In the genomic region with DNA sequence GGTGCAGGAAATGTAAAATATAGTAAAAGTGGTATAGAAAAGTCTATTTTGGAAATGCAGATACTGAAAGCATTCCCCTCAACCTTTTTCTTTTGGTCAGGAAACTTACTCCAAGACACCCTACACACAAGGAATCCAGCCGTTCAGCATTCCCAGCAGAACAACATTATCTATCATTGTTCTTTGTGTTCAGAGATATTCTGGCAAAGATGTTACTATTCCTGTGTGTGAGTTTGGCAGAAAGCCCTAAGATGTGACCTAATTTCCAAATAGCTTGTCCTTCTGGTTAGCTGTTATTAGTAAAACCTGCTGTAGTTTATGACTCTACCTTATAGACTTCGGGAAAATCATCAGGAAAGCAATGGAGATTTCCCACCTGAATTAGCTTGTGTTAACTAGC, we compare ENCODE assay signal across 13 cellular contexts.
A peak's percentile ranks its signal among the peaks of the same experiment; 100 is the strongest.
DNase-seq lines count a peak whose midpoint lies in the region; ATAC-seq and TF ChIP-seq lines count a peak whose summit lies in the region.
"Had no signal": no experiment of that assay in that cellular context is flagged by ENCODE, and none has a peak within 500 bp of the region (broad histone marks: within the 10 kb centered on the region; RNA-seq: fewer than 3 reads in every experiment).

No MANE protein-coding gene starts in this region.

- H3K4me3 Mint-ChIP-seq in CD4-positive, CD25-positive, alpha-beta regulatory T cell, result peak overlapping the region in 1 of 4 donors; percentile 4

- H3K79me2 ChIP-seq in fibroblast of lung (ENCODE audit: control insufficient read depth, insufficient read depth, low read length), result no peaks in the 10 kb centered on the region

- H3K4me1 Mint-ChIP-seq in CD4-positive, CD25-positive, alpha-beta regulatory T cell, result peaks cover 11 to 69% (median 39%) of the 10 kb centered on the region in 4 donors

- H3K27ac ChIP-seq in CD4-positive, CD25-positive, alpha-beta regulatory T cell (ENCODE audit: insufficient read depth, low read length, poor library complexity, severe bottlenecking), result no peak overlapping the region
- H3K27ac ChIP-seq in RWPE2 (ENCODE audit: poor library complexity, severe bottlenecking) (no peak overlapping the region), fibroblast of lung (ENCODE audit: insufficient read depth, low read length) (no peak overlapping the region), muscle layer of duodenum (ENCODE audit: low read length) (peak overlapping the region; percentile 12)
- H3K27ac ChIP-seq: BLaER1, body of pancreas had no signal

- H3K36me3 ChIP-seq in CD4-positive, CD25-positive, alpha-beta regulatory T cell (ENCODE audit: control insufficient read depth, insufficient read depth, low read length), result no peaks in the 10 kb centered on the region
- H3K36me3 ChIP-seq in RWPE2 (ENCODE audit: low read depth), result no peaks in the 10 kb centered on the region
- no peaks in the 10 kb centered on the region for H3K36me3 ChIP-seq in fibroblast of lung (ENCODE audit: control insufficient read depth, insufficient read depth, low read length)
- H3K36me3 ChIP-seq in muscle layer of duodenum (ENCODE audit: control insufficient read depth in 1 of 2, insufficient read depth in 2 of 2, low read length in 2 of 2), result no peaks in the 10 kb centered on the region
- H3K36me3 ChIP-seq: BLaER1 had no signal

- no peak overlapping the region for H3K4me3 ChIP-seq in CD4-positive, CD25-positive, alpha-beta regulatory T cell (ENCODE audit: low read depth, low read length)
- H3K4me3 ChIP-seq in RWPE2 (ENCODE audit: severe bottlenecking) (no peak overlapping the region), fibroblast of lung (replicated peaks in 1 of 4; ENCODE audit: control extremely low read depth in 1 of 4, insufficient read depth in 1 of 4, low read depth in 3 of 4, low read length in 4 of 4) (no peak overlapping the region), muscle layer of duodenum (ENCODE audit: low read depth in 1 of 2, low read length in 2 of 2) (no peak overlapping the region)
- H3K4me3 ChIP-seq: BLaER1, body of pancreas had no signal

- H3K27me3 Mint-ChIP-seq in CD4-positive, CD25-positive, alpha-beta regulatory T cell, result no peaks in the 10 kb centered on the region

- H3K9me3 ChIP-seq in CD4-positive, CD25-positive, alpha-beta regulatory T cell (ENCODE audit: control insufficient read depth in 2 of 2, low read length in 2 of 2), result no peaks in the 10 kb centered on the region
- H3K9me3 ChIP-seq in RWPE2 (ENCODE audit: severe bottlenecking) (no peaks in the 10 kb centered on the region), fibroblast of lung (ENCODE audit: control insufficient read depth, insufficient read depth, low read depth, low read length) (no peaks in the 10 kb centered on the region), muscle layer of duodenum (ENCODE audit: control insufficient read depth in 1 of 2, low read length in 2 of 2) (no peaks in the 10 kb centered on the region)
- H3K9me3 ChIP-seq: BLaER1, body of pancreas had no signal

- H3K9me3 Mint-ChIP-seq in CD4-positive, CD25-positive, alpha-beta regulatory T cell, result peaks cover 0 to 2% (median 0%) of the 10 kb centered on the region in 7 donors

- TF ChIP-seq CTCF in RWPE2 (IDR thresholded peaks at IDR 0.05; ENCODE audit: poor library complexity, severe bottlenecking) (no peak), fibroblast of lung (conservative IDR thresholded peaks at IDR 0.05 in 1 of 2, IDR thresholded peaks at IDR 0.05 in 1 of 2; ENCODE audit: low read depth in 1 of 2, low read length in 2 of 2) (no peak)

- H4K20me1 ChIP-seq in fibroblast of lung (ENCODE audit: control insufficient read depth, extremely low read depth, insufficient read depth, low read length), result no peaks in the 10 kb centered on the region
- H4K20me1 ChIP-seq: BLaER1 had no signal

- no peak overlapping the region for H3K4me2 ChIP-seq in fibroblast of lung (ENCODE audit: extremely low read depth, insufficient read depth, low read length)
- H3K4me2 ChIP-seq: BLaER1 had no signal

- no peak overlapping the region for H3K9ac ChIP-seq in fibroblast of lung (ENCODE audit: insufficient read depth, low read length)
- H3K9ac ChIP-seq: BLaER1 had no signal

- DNase-seq in CD4-positive, CD25-positive, alpha-beta regulatory T cell, result no peak
- no peak for DNase-seq in RWPE2 (ENCODE audit: low spot score)
- DNase-seq in fibroblast of lung (ENCODE audit: low read depth in 2 of 2), result peak; percentile 24 to 75
- no peak for DNase-seq in NCI-H1436 (lab: John Stamatoyannopoulos, UW)
- DNase-seq in OCI-M2 (lab: John Stamatoyannopoulos, UW; ENCODE audit: unreplicated experiment), result no peak
- DNase-seq in stimulated activated CD8-positive, alpha-beta memory T cell treated with anti-CD3 and anti-CD28 coated beads, Interleukin-4, amount 100 ng/mL, for 48 hours, result no peak
- DNase-seq: body of pancreas, foreskin melanocyte, NCI-H526 treated with DMSO at 0.1 percent for 48 hours, small intestine had no signal

- no peaks in the 10 kb centered on the region for H3K36me3 Mint-ChIP-seq in CD4-positive, CD25-positive, alpha-beta regulatory T cell

- no peaks in the 10 kb centered on the region for H3K27me3 ChIP-seq in CD4-positive, CD25-positive, alpha-beta regulatory T cell (ENCODE audit: control insufficient read depth, insufficient read depth, low read length)
- H3K27me3 ChIP-seq in RWPE2 (ENCODE audit: insufficient read depth, poor library complexity, severe bottlenecking) (no peaks in the 10 kb centered on the region), fibroblast of lung (ENCODE audit: control insufficient read depth, insufficient read depth, low read length) (peaks cover 8% of the 10 kb centered on the region), muscle layer of duodenum (ENCODE audit: low read depth, low read length) (no peaks in the 10 kb centered on the region)
- H3K27me3 ChIP-seq: BLaER1, body of pancreas had no signal

- H2AFZ ChIP-seq in fibroblast of lung (ENCODE audit: low read length), result no peak overlapping the region

- peaks cover 18% of the 10 kb centered on the region for H3K4me1 ChIP-seq in CD4-positive, CD25-positive, alpha-beta regulatory T cell (ENCODE audit: control insufficient read depth, insufficient read depth, low read length, poor library complexity, severe bottlenecking)
- no peaks in the 10 kb centered on the region for H3K4me1 ChIP-seq in RWPE2 (ENCODE audit: insufficient read depth, poor library complexity, severe bottlenecking)
- no peaks in the 10 kb centered on the region for H3K4me1 ChIP-seq in fibroblast of lung (ENCODE audit: control insufficient read depth, extremely low read depth, insufficient read depth, low read length)
- H3K4me1 ChIP-seq in muscle layer of duodenum (ENCODE audit: control insufficient read depth in 1 of 2, insufficient read depth in 2 of 2, low read length in 2 of 2), result peaks cover 17 to 39% of the 10 kb centered on the region in 2 donors
- H3K4me1 ChIP-seq: BLaER1 had no signal

- peak overlapping the region; percentile 90 to 98 (median 92) for H3K27ac Mint-ChIP-seq in CD4-positive, CD25-positive, alpha-beta regulatory T cell

- no peak for ATAC-seq in CD4-positive, CD25-positive, alpha-beta regulatory T cell (ENCODE audit: low read depth in 2 of 2)
- peak; percentile 38; the same call in 2 of the 3 replicates for ATAC-seq in RWPE2 (ENCODE audit: low read depth)
- ATAC-seq in GM21390 (IDR thresholded peaks at IDR 0.05; ENCODE audit: unreplicated experiment), result no peak
- ATAC-seq: body of pancreas had no signal

Comparison
In these comparisons a context has a peak if more than half of its experiments do, and no peak if none do; other contexts are left out.
1. DNase-seq: peak in fibroblast of lung (2 of 2); none in CD4-positive, CD25-positive, alpha-beta regulatory T cell (0 of 3), RWPE2 (single experiment), NCI-H1436 (single experiment), OCI-M2 (single experiment) and stimulated activated CD8-positive, alpha-beta memory T cell treated with anti-CD3 and anti-CD28 coated beads, Interleukin-4, amount 100 ng/mL, for 48 hours (single experiment).